Comparison of ENCODE assay signal across 10 cellular contexts in the genomic region with DNA sequence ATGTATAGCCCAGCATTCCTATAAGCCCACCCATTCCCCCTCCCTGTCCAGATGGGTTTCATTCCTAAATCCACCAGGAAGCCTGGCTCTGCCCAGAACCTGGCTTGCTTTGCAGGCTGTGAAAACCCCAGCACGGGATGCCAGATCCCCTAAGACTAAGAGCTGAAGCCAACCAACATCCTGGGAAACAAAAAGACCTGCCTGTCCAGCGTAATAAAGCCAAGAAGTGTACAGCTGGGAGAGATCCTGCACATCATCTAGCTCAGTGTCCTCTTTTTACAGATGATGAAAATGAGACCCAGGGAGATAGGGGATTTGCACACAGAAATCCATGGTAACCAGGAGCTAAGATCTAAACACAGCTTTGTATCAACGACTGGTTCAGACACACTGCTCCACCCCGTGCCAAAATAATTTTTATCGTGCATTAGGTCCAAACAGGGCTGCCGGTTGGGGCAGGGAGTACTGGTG. TPM values are rescaled to one million over a fixed set of nuclear protein-coding genes. Genes with fewer than 3 reads are reported as not detected.
DNase-seq lines count a peak whose midpoint lies in the region; ATAC-seq and TF ChIP-seq lines count a peak whose summit lies in the region.
"Had no signal": no experiment of that assay in that cellular context is flagged by ENCODE, and none has a peak within 500 bp of the region (broad histone marks: within the 10 kb centered on the region; RNA-seq: fewer than 3 reads in every experiment).

No MANE protein-coding gene starts in this region.

- H3K4me3 ChIP-seq in colonic mucosa, result peak overlapping the region; percentile 62
- H3K4me3 ChIP-seq in upper lobe of left lung, result peak overlapping the region; percentile 12 to 72 (median 62)

- POLR2A ChIA-PET in activated CD4-positive, alpha-beta memory T cell treated with anti-CD3 and anti-CD28 coated beads for 36 hours (lab: Charles Lee), result no interaction called here

- H3K27ac ChIP-seq in colonic mucosa (peak overlapping the region; percentile 92), upper lobe of left lung (peak overlapping the region; percentile 89 to 93 (median 90))

- TF ChIP-seq POLR2A in upper lobe of left lung (IDR thresholded peaks at IDR 0.05), result no peak

- H3K27ac Mint-ChIP-seq in activated CD4-positive, alpha-beta memory T cell treated with anti-CD3 and anti-CD28 coated beads for 36 hours, result no peak overlapping the region
- H3K27ac Mint-ChIP-seq: activated naive CD8-positive, alpha-beta T cell treated with anti-CD3 and anti-CD28 coated beads, Interleukin-2, amount 10 ng/mL, durations not matched to agents 7 days and 5 days had no signal

- intact Hi-C loops in colonic mucosa (cut with DNase I), result no loop called here
- intact Hi-C loops in activated CD4-positive, alpha-beta memory T cell treated with anti-CD3 and anti-CD28 coated beads for 36 hours (cut with micrococcal nuclease), result no loop called here

- H3K9ac ChIP-seq in colonic mucosa (ENCODE audit: low read depth in 2 of 2, low read length in 2 of 2), result peak overlapping the region; percentile 68 to 98

- no peaks in the 10 kb centered on the region for H3K9me3 Mint-ChIP-seq in activated CD4-positive, alpha-beta memory T cell treated with anti-CD3 and anti-CD28 coated beads for 36 hours
- H3K9me3 Mint-ChIP-seq: activated naive CD8-positive, alpha-beta T cell treated with anti-CD3 and anti-CD28 coated beads, Interleukin-2, amount 10 ng/mL, durations not matched to agents 7 days and 5 days had no signal

- CTCF ChIA-PET in activated CD4-positive, alpha-beta memory T cell treated with anti-CD3 and anti-CD28 coated beads for 36 hours (lab: Charles Lee), result no interaction called here

- H3K36me3 ChIP-seq in colonic mucosa (no peaks in the 10 kb centered on the region), upper lobe of left lung (no peaks in the 10 kb centered on the region)

- H3K36me3 Mint-ChIP-seq in activated CD4-positive, alpha-beta memory T cell treated with anti-CD3 and anti-CD28 coated beads for 36 hours, result peaks cover 3% of the 10 kb centered on the region

- H3K27me3 ChIP-seq in colonic mucosa (no peaks in the 10 kb centered on the region), upper lobe of left lung (peaks cover 0 to 13% (median 2%) of the 10 kb centered on the region in 4 donors)

- TF ChIP-seq EP300 in upper lobe of left lung (IDR thresholded peaks at IDR 0.05), result no peak

- no peak for ATAC-seq in upper lobe of left lung (ENCODE audit: low FRiP score in 2 of 2)

- H3K27me3 Mint-ChIP-seq in activated CD4-positive, alpha-beta memory T cell treated with anti-CD3 and anti-CD28 coated beads for 36 hours, result peaks cover 50% of the 10 kb centered on the region

- H3K9me3 ChIP-seq in colonic mucosa, result no peaks in the 10 kb centered on the region
- H3K9me3 ChIP-seq in upper lobe of left lung, result no peaks in the 10 kb centered on the region

- 46 to 50% methylated on average over 5 to 6 of the region's 6 CpGs for WGBS in upper lobe of left lung, 2 donors

- TF ChIP-seq CTCF in colonic mucosa (IDR thresholded peaks at IDR 0.05) (no peak), upper lobe of left lung (IDR thresholded peaks at IDR 0.05) (no peak)

- peak; percentile 34 for DNase-seq in NCI-H2227 (lab: John Stamatoyannopoulos, UW; ENCODE audit: unreplicated experiment)
- no peak for DNase-seq in NCI-H2227 treated with DMSO at 0.1 percent for 48 hours (lab: John Stamatoyannopoulos, UW)
- DNase-seq in colonic mucosa, result no peak
- DNase-seq in medulla oblongata (ENCODE audit: extremely low spot score), result peak; percentile 8
- no peak for DNase-seq in upper lobe of left lung
- no peak for DNase-seq in activated CD4-positive, alpha-beta memory T cell treated with anti-CD3 and anti-CD28 coated beads for 36 hours
- no peak for DNase-seq in central memory CD4-positive, alpha-beta T cell
- no peak for DNase-seq in NCI-H1930 (lab: John Stamatoyannopoulos, UW)
- DNase-seq: T-helper 1 cell had no signal

- peaks cover 10% of the 10 kb centered on the region for H3K4me1 Mint-ChIP-seq in activated CD4-positive, alpha-beta memory T cell treated with anti-CD3 and anti-CD28 coated beads for 36 hours (ENCODE audit: low read depth)

- H3K4me3 Mint-ChIP-seq in activated CD4-positive, alpha-beta memory T cell treated with anti-CD3 and anti-CD28 coated beads for 36 hours, result no peak overlapping the region
- H3K4me3 Mint-ChIP-seq: activated naive CD8-positive, alpha-beta T cell treated with anti-CD3 and anti-CD28 coated beads, Interleukin-2, amount 10 ng/mL, durations not matched to agents 7 days and 5 days had no signal

- H3K4me1 ChIP-seq in colonic mucosa, result peaks cover 10% of the 10 kb centered on the region
- H3K4me1 ChIP-seq in upper lobe of left lung, result peaks cover 0 to 34% (median 6%) of the 10 kb centered on the region in 4 donors

RNA-seq across cellular contexts. Expression of gene RND3, which starts 3.0 kb away (rescaled TPM):
- total RNA-seq in colonic mucosa (10 to 100 TPM; 26.8 to 57.1 TPM), upper lobe of left lung (10 to 100 TPM; 13.0 to 40.0 (median 26.7) TPM)
- not detected for total RNA-seq in activated CD4-positive, alpha-beta memory T cell treated with anti-CD3 and anti-CD28 coated beads for 36 hours
- total RNA-seq: activated naive CD8-positive, alpha-beta T cell treated with anti-CD3 and anti-CD28 coated beads, Interleukin-2, amount 10 ng/mL, durations not matched to agents 7 days and 5 days had no signal

Comparison
In these comparisons a context has a peak if more than half of its experiments do, and no peak if none do; other contexts are left out.
1. DNase-seq: peak in NCI-H2227 (single experiment) and medulla oblongata (single experiment); none in NCI-H2227 treated with DMSO at 0.1 percent for 48 hours (single experiment), colonic mucosa (single experiment), upper lobe of left lung (0 of 2), activated CD4-positive, alpha-beta memory T cell treated with anti-CD3 and anti-CD28 coated beads for 36 hours (single experiment), central memory CD4-positive, alpha-beta T cell (single experiment) and NCI-H1930 (0 of 2).
2. RNA of gene RND3, which starts 3.0 kb away (total RNA-seq): 26.8 to 57.1 TPM in colonic mucosa and 13.0 to 40.0 TPM in upper lobe of left lung; not detected in activated CD4-positive, alpha-beta memory T cell treated with anti-CD3 and anti-CD28 coated beads for 36 hours; every median in the first group is over 10 times any median in the second.